Comparison of ENCODE assay signal across 23 cellular contexts in the genomic region with DNA sequence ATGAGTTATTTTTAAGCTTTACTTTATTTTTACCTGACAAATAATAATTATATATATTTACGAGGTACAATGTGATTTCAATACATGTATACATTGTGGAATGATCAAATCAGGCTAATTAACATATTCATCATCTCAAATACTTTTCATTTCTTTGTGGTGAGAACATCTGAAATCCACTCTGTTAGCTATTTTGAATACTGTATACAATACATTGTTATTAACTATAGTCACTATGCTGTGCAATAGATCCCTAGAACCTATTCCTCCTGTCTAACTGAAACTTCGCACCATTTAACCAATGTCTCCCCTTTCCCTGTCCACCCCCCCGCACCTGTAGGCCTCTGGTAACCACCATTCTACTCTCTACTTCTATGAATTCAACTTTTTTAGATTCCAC.
"Had no signal": no experiment of that assay in that cellular context is flagged by ENCODE, and none has a peak within 500 bp of the region (broad histone marks: within the 10 kb centered on the region; RNA-seq: fewer than 3 reads in every experiment).

No MANE protein-coding gene starts in this region.

- ATAC-seq: activated T-cell treated with anti-CD3 and anti-CD28 coated beads, Interleukin-2, amount 50 U/mL, for 72 hours; body of pancreas; Right ventricle myocardium inferior; T-cell had no signal

- H3K9me3 ChIP-seq: ascending aorta, body of pancreas had no signal

- H3K36me3 ChIP-seq: ascending aorta had no signal

- H3K36me3 Mint-ChIP-seq: activated CD4-positive, alpha-beta memory T cell treated with anti-CD3 and anti-CD28 coated beads for 36 hours; activated naive CD4-positive, alpha-beta T cell treated with anti-CD3 and anti-CD28 coated beads, Interleukin-2, amount 10 ng/mL, durations not matched to agents 7 days and 5 days; activated naive CD8-positive, alpha-beta T cell treated with anti-CD3 and anti-CD28 coated beads, Interleukin-2, amount 10 ng/mL, durations not matched to agents 7 days and 5 days; T-cell had no signal

- H3K27ac ChIP-seq: ascending aorta, body of pancreas, SK-N-MC had no signal

- H3K4me3 ChIP-seq: ascending aorta, body of pancreas, SK-N-MC had no signal

- H3K27ac Mint-ChIP-seq: activated CD4-positive, alpha-beta memory T cell treated with anti-CD3 and anti-CD28 coated beads for 36 hours; activated CD4-positive, alpha-beta T cell treated with anti-CD3 and anti-CD28 coated beads, Interleukin-2, amount 10 ng/mL, durations not matched to agents 7 days and 5 days; activated naive CD4-positive, alpha-beta T cell treated with anti-CD3 and anti-CD28 coated beads, Interleukin-2, amount 10 ng/mL, durations not matched to agents 7 days and 5 days; activated naive CD8-positive, alpha-beta T cell treated with anti-CD3 and anti-CD28 coated beads, Interleukin-2, amount 10 ng/mL, durations not matched to agents 7 days and 5 days; activated T-cell treated with anti-CD3 and anti-CD28 coated beads, Interleukin-2, amount 50 U/mL, for 72 hours; activated T-helper 2 cell treated with anti-CD3 and anti-CD28 coated beads, Interferon-gamma antibody, Interleukin-2, Interleukin-4, amounts not matched to agents 10 μg/mL and 5 μg/mL and 100 μg/mL, durations not matched to agents 14 hours and 24 hours and 36 hours; T-cell had no signal

- H3K9me3 Mint-ChIP-seq: activated CD4-positive, alpha-beta memory T cell treated with anti-CD3 and anti-CD28 coated beads for 36 hours; activated CD4-positive, alpha-beta T cell treated with anti-CD3 and anti-CD28 coated beads, Interleukin-2, amount 10 ng/mL, durations not matched to agents 7 days and 5 days; activated naive CD4-positive, alpha-beta T cell treated with anti-CD3 and anti-CD28 coated beads, Interleukin-2, amount 10 ng/mL, durations not matched to agents 7 days and 5 days; activated naive CD8-positive, alpha-beta T cell treated with anti-CD3 and anti-CD28 coated beads, Interleukin-2, amount 10 ng/mL, durations not matched to agents 7 days and 5 days; activated T-cell treated with anti-CD3 and anti-CD28 coated beads, Interleukin-2, amount 50 U/mL, for 72 hours; activated T-helper 2 cell treated with anti-CD3 and anti-CD28 coated beads, Interferon-gamma antibody, Interleukin-2, Interleukin-4, amounts not matched to agents 10 μg/mL and 5 μg/mL and 100 μg/mL, durations not matched to agents 14 hours and 24 hours and 36 hours; central memory CD8-positive, alpha-beta T cell; T-cell had no signal

- DNase-seq: activated CD4-positive, alpha-beta memory T cell treated with anti-CD3 and anti-CD28 coated beads for 36 hours; activated CD4-positive, alpha-beta T cell treated with anti-CD3 and anti-CD28 coated beads, Interleukin-2, amount 10 ng/mL, durations not matched to agents 7 days and 5 days; activated CD4-positive, CD25-positive, alpha-beta regulatory T cell; activated gamma-delta T cell treated with Interleukin-2 at 50 U/mL for 16 hours; activated naive CD4-positive, alpha-beta T cell treated with anti-CD3 and anti-CD28 coated beads, Interleukin-2, amount 10 ng/mL, durations not matched to agents 7 days and 5 days; activated naive CD8-positive, alpha-beta T cell treated with anti-CD3 and anti-CD28 coated beads, Interleukin-2, amount 10 ng/mL, durations not matched to agents 7 days and 5 days; activated T-cell treated with anti-CD3 and anti-CD28 coated beads, Interleukin-2, amount 50 U/mL, for 72 hours; body of pancreas; NCI-H1092; NCI-H1417; NCI-H1930; NCI-H2171; NCI-H2227 treated with DMSO at 0.1 percent for 48 hours; NCI-H446 treated with DMSO at 0.1 percent for 48 hours; NCI-H526 treated with DMSO at 0.1 percent for 48 hours; NCI-H82; T-cell; T-helper 2 cell had no signal

- H3K4me1 ChIP-seq: ascending aorta had no signal

- H3K27me3 ChIP-seq: ascending aorta, body of pancreas had no signal

- H3K27me3 Mint-ChIP-seq: activated CD4-positive, alpha-beta memory T cell treated with anti-CD3 and anti-CD28 coated beads for 36 hours; activated CD4-positive, alpha-beta T cell treated with anti-CD3 and anti-CD28 coated beads, Interleukin-2, amount 10 ng/mL, durations not matched to agents 7 days and 5 days; activated naive CD8-positive, alpha-beta T cell treated with anti-CD3 and anti-CD28 coated beads, Interleukin-2, amount 10 ng/mL, durations not matched to agents 7 days and 5 days; central memory CD8-positive, alpha-beta T cell; T-cell had no signal

- H3K4me3 Mint-ChIP-seq: activated CD4-positive, alpha-beta memory T cell treated with anti-CD3 and anti-CD28 coated beads for 36 hours; activated CD4-positive, alpha-beta T cell treated with anti-CD3 and anti-CD28 coated beads, Interleukin-2, amount 10 ng/mL, durations not matched to agents 7 days and 5 days; activated naive CD4-positive, alpha-beta T cell treated with anti-CD3 and anti-CD28 coated beads, Interleukin-2, amount 10 ng/mL, durations not matched to agents 7 days and 5 days; activated naive CD8-positive, alpha-beta T cell treated with anti-CD3 and anti-CD28 coated beads, Interleukin-2, amount 10 ng/mL, durations not matched to agents 7 days and 5 days; activated T-cell treated with anti-CD3 and anti-CD28 coated beads, Interleukin-2, amount 50 U/mL, for 72 hours; central memory CD8-positive, alpha-beta T cell; T-cell had no signal
